9 cellular contexts compared by ENCODE assay signal in genomic region chr18:12336887-12337286, GRCh38. TPM values are rescaled to one million over a fixed set of nuclear protein-coding genes. Genes with fewer than 3 reads are reported as not detected.
DNase-seq lines count a peak whose midpoint lies in the region; ATAC-seq, FAIRE-seq and TF ChIP-seq lines count a peak whose summit lies in the region.
"Had no signal": no experiment of that assay in that cellular context is flagged by ENCODE, and none has a peak within 500 bp of the region (broad histone marks: within the 10 kb centered on the region; RNA-seq: fewer than 3 reads in every experiment).

No MANE protein-coding gene starts in this region.

- WGBS in H1 (ENCODE audit: extremely low coverage in 1 of 2, insufficient coverage in 1 of 2, insufficient read length in 1 of 2, insufficient replicate concordance in 2 of 2, low coverage in 1 of 2, low lambda C conversion rate in 2 of 2, missing lambda C conversion rate in 1 of 2), 2 experiments: 35% methylated on average over 6 of the region's 6 CpGs; no CpG with 5 or more reads in 1 of the 2 experiments

- TF ChIP-seq RAD21 in H1 (IDR thresholded peaks at IDR 0.05 in 1 of 2, conservative IDR thresholded peaks at IDR 0.05 in 1 of 2; ENCODE audit: low read depth in 2 of 2, low read length in 2 of 2): no peak

- H3K4me1 Mint-ChIP-seq in nephron: peaks cover 5% of the 10 kb centered on the region

- H4K91ac ChIP-seq in H1 (replicated peaks; ENCODE audit: insufficient read length, low read length): peak overlapping the region; percentile 29

- intact Hi-C loops in OCI-LY7 (cut with micrococcal nuclease; ENCODE audit: unreplicated experiment): no loop called here

- H3K27me3 ChIP-seq in KMS-11 (ENCODE audit: insufficient read depth, low read depth): no peaks in the 10 kb centered on the region; the same call in 1 of the 2 replicates
- no peaks in the 10 kb centered on the region for H3K27me3 ChIP-seq in H1 (replicated peaks in 1 of 4; ENCODE audit: control insufficient read depth in 3 of 4, extremely low read depth in 1 of 4, insufficient read depth in 3 of 4, low read length in 3 of 4)

- H3K4me2 ChIP-seq in KMS-11 (peak overlapping the region; percentile 26; the same call in 1 of the 2 replicates), H1 (ENCODE audit: insufficient read depth in 1 of 2, low read depth in 2 of 2, low read length in 2 of 2) (peak overlapping the region; percentile 35 to 61), OCI-LY7 (ENCODE audit: low read length) (no peak overlapping the region)

- H3K36me3 ChIP-seq in KMS-11 (ENCODE audit: insufficient read depth): no peaks in the 10 kb centered on the region
- H3K36me3 ChIP-seq in H1 (ENCODE audit: control insufficient read depth in 2 of 4, insufficient read depth in 4 of 4, low read length in 3 of 4): peaks cover 0 to 2% (median 0%) of the 10 kb centered on the region in 4 experiments; a peak in 1 of 8 replicates
- H3K36me3 ChIP-seq in OCI-LY7 (ENCODE audit: insufficient read depth, low read length): peaks cover 74% of the 10 kb centered on the region

- TF ChIP-seq CTCF in KMS-11 (conservative IDR thresholded peaks at IDR 0.05; ENCODE audit: low read depth, low read length) (no peak), H1 (IDR thresholded peaks at IDR 0.05; ENCODE audit: control extremely low read depth in 1 of 3, insufficient read depth in 1 of 3, low read depth in 1 of 3, low read length in 3 of 3) (no peak), nephron (IDR thresholded peaks at IDR 0.05; ENCODE audit: unreplicated experiment in 3 of 3) (no peak), OCI-LY7 (conservative IDR thresholded peaks at IDR 0.05; ENCODE audit: low read length) (no peak)

- H3K79me1 ChIP-seq in H1 (ENCODE audit: low read depth, low read length): no peaks in the 10 kb centered on the region

- no peak overlapping the region for H3K9ac ChIP-seq in KMS-11
- peak overlapping the region in 2 of 4 experiments; percentile 9 to 44; a peak in 2 of 7 replicates for H3K9ac ChIP-seq in H1 (replicated peaks in 1 of 4; ENCODE audit: extremely low read depth in 1 of 4, low read depth in 3 of 4, low read length in 3 of 4)

- no peak overlapping the region for H3K27ac ChIP-seq in KMS-11
- H3K27ac ChIP-seq in H1 (ENCODE audit: low read depth, low read length): peak overlapping the region; percentile 86
- no peak overlapping the region for H3K27ac ChIP-seq in OCI-LY7 (ENCODE audit: low read depth, low read length, poor library complexity, severe bottlenecking)

- H3K4me1 ChIP-seq in KMS-11 (ENCODE audit: low read depth, poor library complexity, severe bottlenecking) (peaks cover 18% of the 10 kb centered on the region), H1 (replicated peaks in 1 of 4; ENCODE audit: control insufficient read depth in 3 of 4, insufficient read depth in 4 of 4, low read length in 3 of 4) (peaks cover 15 to 41% (median 39%) of the 10 kb centered on the region in 4 experiments), OCI-LY7 (ENCODE audit: insufficient read depth, low read length, poor library complexity, severe bottlenecking) (no peaks in the 10 kb centered on the region)

- BruUV-seq in OCI-LY7 (replicated peaks; lab: Mats Ljungman, UMichigan): no TSS peak

- H4K8ac ChIP-seq in H1 (ENCODE audit: extremely low read depth, insufficient read depth, low read length): no peak overlapping the region

- H3K79me2 ChIP-seq in KMS-11 (ENCODE audit: insufficient read depth, low read depth) (no peaks in the 10 kb centered on the region), H1 (ENCODE audit: control insufficient read depth in 1 of 2, insufficient read depth in 2 of 2, low read length in 2 of 2) (no peaks in the 10 kb centered on the region), OCI-LY7 (ENCODE audit: insufficient read depth, low read depth, low read length) (no peaks in the 10 kb centered on the region)

- H2BK5ac ChIP-seq in H1 (ENCODE audit: low read depth, low read length): peak overlapping the region; percentile 72; the same call in 1 of the 2 replicates

- no peak overlapping the region; the same call in 1 of the 2 replicates for H2BK20ac ChIP-seq in H1 (ENCODE audit: low read length)

- H3K4ac ChIP-seq in H1 (replicated peaks; ENCODE audit: insufficient read length, low read depth, low read length): no peak overlapping the region

- H3K36me3 Mint-ChIP-seq in nephron (ENCODE audit: low read depth): peaks cover 67% of the 10 kb centered on the region

- peak; percentile 78 for FAIRE-seq in H1 (lab: Jason Lieb, UNC)
- no peak for FAIRE-seq in H54 (lab: Jason Lieb, UNC)

- H3K4me3 ChIP-seq in KMS-11 (IDR thresholded peaks at IDR 0.05; ENCODE audit: insufficient read depth, low read depth, low read length): no peak overlapping the region
- peak overlapping the region in 2 of 4 experiments; percentile 8 to 39; a peak in 4 of 8 replicates for H3K4me3 ChIP-seq in H1 (ENCODE audit: extremely low read depth in 1 of 4, insufficient read depth in 2 of 4, low read depth in 3 of 4, low read length in 4 of 4)
- H3K4me3 ChIP-seq in OCI-LY7 (ENCODE audit: low read depth, low read length, poor library complexity, severe bottlenecking): no peak overlapping the region

- no peak overlapping the region for H3K4me3 Mint-ChIP-seq in nephron

- peak overlapping the region; percentile 17 for H2BK120ac ChIP-seq in H1 (replicated peaks; ENCODE audit: low read depth, low read length)

- no peak overlapping the region for H3K23ac ChIP-seq in H1 (ENCODE audit: insufficient read length)

- POLR2A ChIA-PET in H1 (lab: Charles Lee; ENCODE audit: partially characterized antibody): interaction anchor here (0.8 to 1.8 kb wide), 6 partner anchors 10 to 78 kb away, joined by 3 to 7 read pairs (median 3); no protein-coding TSS in a partner anchor
- POLR2A ChIA-PET in OCI-LY7 (lab: Charles Lee): interaction anchor here (0.9 to 1.3 kb wide), 2 partner anchors 12 to 23 kb away, joined by 4 read pairs; no protein-coding TSS in a partner anchor

- H3K23me2 ChIP-seq in H1 (ENCODE audit: low read depth, low read length): no peaks in the 10 kb centered on the region

- H2BK15ac ChIP-seq in H1 (ENCODE audit: low read length): no peak overlapping the region

- H2BK12ac ChIP-seq in H1 (ENCODE audit: low read depth, low read length): peak overlapping the region; percentile 18

- 0 out of 3 replicates have a peak, but pooled peaks of 1 of the 2 experiments have one; percentile 19 for TF ChIP-seq POLR2A in H1 (IDR thresholded peaks at IDR 0.05; ENCODE audit: control extremely low read depth in 1 of 2, low read depth in 2 of 2, low read length in 2 of 2)
- no peak for TF ChIP-seq POLR2A in H54 (IDR thresholded peaks at IDR 0.05; ENCODE audit: low read depth, low read length)

- CTCF ChIA-PET in H1 (lab: Charles Lee; ENCODE audit: partially characterized antibody): interaction anchor here (1.1 to 1.7 kb wide), 4 partner anchors 9 to 54 kb away, joined by 3 to 5 read pairs (median 4); no protein-coding TSS in a partner anchor
- CTCF ChIA-PET in OCI-LY7 (lab: Charles Lee; ENCODE audit: unreplicated experiment): no interaction called here

- H3K9me3 ChIP-seq in H1 (ENCODE audit: insufficient read depth in 2 of 2, low read depth in 1 of 2, low read length in 1 of 2) (no peaks in the 10 kb centered on the region), OCI-LY7 (ENCODE audit: low read length) (no peaks in the 10 kb centered on the region)

- H3K9me3 Mint-ChIP-seq in nephron: no peaks in the 10 kb centered on the region

- ATAC-seq in GM19452 (IDR thresholded peaks at IDR 0.05; ENCODE audit: unreplicated experiment): no peak

- H3K27ac Mint-ChIP-seq in nephron: peak overlapping the region in 2 of 3 experiments; percentile 5 to 51

- H3K56ac ChIP-seq in H1 (replicated peaks; ENCODE audit: insufficient read length, low read depth, low read length): no peak overlapping the region

- peak overlapping the region; percentile 9 for H3K18ac ChIP-seq in H1 (ENCODE audit: extremely low read depth, low read length)

- peak overlapping the region; percentile 0; the same call in 1 of the 2 replicates for H2AK5ac ChIP-seq in H1 (ENCODE audit: low read depth, low read length)

- DNase-seq in ELF-1 (ENCODE audit: low read depth, low spot score): peak; percentile 50
- DNase-seq in H1 (ENCODE audit: low read depth in 1 of 2, low spot score in 2 of 2): no peak
- DNase-seq in H54 (ENCODE audit: insufficient read length, low spot score): no peak
- DNase-seq in OCI-LY7 (ENCODE audit: low spot score): no peak
- DNase-seq in NCI-H82 (lab: John Stamatoyannopoulos, UW): no peak
- DNase-seq: stimulated activated CD4-positive, alpha-beta T cell treated with anti-CD3 and anti-CD28 coated beads, Interleukin-2, amount 100 ng/mL, for 48 hours had no signal

- no peak overlapping the region for H3K14ac ChIP-seq in H1 (ENCODE audit: insufficient read length)

- no peaks in the 10 kb centered on the region for H3K9me2 ChIP-seq in OCI-LY7 (ENCODE audit: insufficient read depth, low read length)

- H2AFZ ChIP-seq in KMS-11 (ENCODE audit: low read depth) (no peak overlapping the region), H1 (ENCODE audit: low read length) (no peak overlapping the region), OCI-LY7 (ENCODE audit: low read length) (no peak overlapping the region)

- no peaks in the 10 kb centered on the region for H3K27me3 Mint-ChIP-seq in nephron (ENCODE audit: low read depth)

- no peak for TF ChIP-seq EP300 in H1 (IDR thresholded peaks at IDR 0.05; ENCODE audit: borderline replicate concordance in 1 of 2, low read depth in 2 of 2, low read length in 2 of 2)

- peaks cover 5% of the 10 kb centered on the region; the same call in 1 of the 2 replicates for H4K20me1 ChIP-seq in KMS-11 (ENCODE audit: insufficient read depth)
- no peaks in the 10 kb centered on the region for H4K20me1 ChIP-seq in H1 (replicated peaks in 1 of 2; ENCODE audit: control insufficient read depth in 1 of 2, insufficient read depth in 2 of 2, low read length in 2 of 2)
- H4K20me1 ChIP-seq in OCI-LY7 (ENCODE audit: insufficient read depth, low read length): no peaks in the 10 kb centered on the region

- H4K5ac ChIP-seq in H1 (ENCODE audit: insufficient read length, low read depth, low read length): peak overlapping the region; percentile 55

RNA-seq across cellular contexts. Expression of gene TUBB6, which starts 28.8 kb away (rescaled TPM):
- total RNA-seq in H1 (2021; fragmentation: NEBNext Ultra II Directional; extraction: Animal tissue kit (Norgen Biotek cat#: 25700)): 126 and 128 TPM in 2 replicates
- 223 and 288 TPM in 2 replicates for polyA plus RNA-seq in H1 (2011; rRNA removed)
- polyA plus RNA-seq in H1 (2011; cell fraction: cytosol; rRNA removed): 206 TPM
- 196 TPM for polyA plus RNA-seq in H1 (2011; cell fraction: nucleus; rRNA removed)
- polyA plus RNA-seq in H1 (2012, experiment 1 of 2): 96.3 to 131 TPM (median 121 TPM) in 4 replicates
- 81.1 TPM for polyA plus RNA-seq in H1 (2012, experiment 2 of 2)
- polyA plus RNA-seq in H1 (2013, experiment 1 of 2): 88.3 TPM
- polyA plus RNA-seq in H1 (2013, experiment 2 of 2): 92.6 TPM
- 69.6 and 75.5 TPM in 2 replicates for polyA minus RNA-seq in H1 (2011; rRNA and poly(A)+ RNA removed)
- polyA minus RNA-seq in H1 (2011; cell fraction: cytosol; rRNA and poly(A)+ RNA removed): 91.3 TPM
- 58.7 TPM for polyA minus RNA-seq in H1 (2011; cell fraction: nucleus; rRNA and poly(A)+ RNA removed)
- total RNA-seq in OCI-LY7 (2014; rRNA removed; shearing (Covaris generic)): not detected in 2 replicates
- total RNA-seq in OCI-LY7 (2022): not detected in 2 replicates

RNA-seq across cellular contexts. Expression of gene AFG3L2, which starts 40.1 kb away (rescaled TPM):
- total RNA-seq in H1 (2021; fragmentation: NEBNext Ultra II Directional; extraction: Animal tissue kit (Norgen Biotek cat#: 25700)): 81.7 and 84.8 TPM in 2 replicates
- 27.0 and 29.7 TPM in 2 replicates for polyA plus RNA-seq in H1 (2011; rRNA removed)
- polyA plus RNA-seq in H1 (2011; cell fraction: cytosol; rRNA removed): 45.2 TPM
- polyA plus RNA-seq in H1 (2011; cell fraction: nucleus; rRNA removed): 29.6 TPM
- 48.1 to 62.5 TPM (median 54.7 TPM) in 4 replicates for polyA plus RNA-seq in H1 (2012, experiment 1 of 2)
- 15.9 TPM for polyA plus RNA-seq in H1 (2012, experiment 2 of 2)
- polyA plus RNA-seq in H1 (2013, experiment 1 of 2): 47.5 TPM
- 50.2 TPM for polyA plus RNA-seq in H1 (2013, experiment 2 of 2)
- polyA minus RNA-seq in H1 (2011; rRNA and poly(A)+ RNA removed): 44.7 and 45.5 TPM in 2 replicates
- 32.4 TPM for polyA minus RNA-seq in H1 (2011; cell fraction: cytosol; rRNA and poly(A)+ RNA removed)
- polyA minus RNA-seq in H1 (2011; cell fraction: nucleus; rRNA and poly(A)+ RNA removed): 29.5 TPM
- 44.8 and 49.2 TPM in 2 replicates for total RNA-seq in OCI-LY7 (2014; rRNA removed; shearing (Covaris generic))
- 61.3 and 72.7 TPM in 2 replicates for total RNA-seq in OCI-LY7 (2022)

Comparison
In these comparisons a context has a peak if more than half of its experiments do, and no peak if none do; other contexts are left out.
1. RNA of gene TUBB6, which starts 28.8 kb away (total RNA-seq): 126 to 128 TPM in H1; not detected in OCI-LY7; every median in the first group is over 10 times any median in the second.